Comparison of ENCODE assay signal across 38 cellular contexts in the genomic region with DNA sequence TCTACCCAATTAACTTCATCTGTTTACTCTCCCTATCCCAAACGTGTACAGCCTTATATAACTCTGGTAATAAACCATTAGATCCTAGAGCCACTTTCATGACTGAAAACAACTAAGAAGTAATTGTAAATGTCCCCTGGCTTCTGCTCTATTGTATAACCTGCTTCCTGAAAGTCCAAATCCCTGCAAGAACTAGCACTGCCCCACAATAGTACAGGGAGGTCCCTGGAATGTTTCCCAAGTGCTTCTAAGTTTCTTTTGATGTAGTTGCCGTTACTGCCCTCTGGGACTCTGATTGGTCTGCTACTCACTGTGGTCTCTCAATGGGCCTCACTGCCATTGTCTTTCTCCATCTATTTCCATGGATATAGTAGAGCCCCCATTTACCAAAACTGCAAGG.
"Had no signal": no experiment of that assay in that cellular context is flagged by ENCODE, and none has a peak within 500 bp of the region (broad histone marks: within the 10 kb centered on the region; RNA-seq: fewer than 3 reads in every experiment).

No MANE protein-coding gene starts in this region.

- H3K27ac ChIP-seq: adrenal gland, ascending aorta, body of pancreas, brain microvascular endothelial cell, breast epithelium, cardiac muscle cell had no signal

- H3K4me3 Mint-ChIP-seq: activated naive CD4-positive, alpha-beta T cell treated with anti-CD3 and anti-CD28 coated beads for 36 hours; activated naive CD4-positive, alpha-beta T cell treated with anti-CD3 and anti-CD28 coated beads, Interleukin-2, amount 10 ng/mL, durations not matched to agents 7 days and 5 days; activated naive CD4-positive, alpha-beta T cell treated with anti-CD3 and anti-CD28 coated beads, Interleukin-2, amount 50 U/mL, for 24 hours; activated naive CD8-positive, alpha-beta T cell; activated naive CD8-positive, alpha-beta T cell treated with anti-CD3 and anti-CD28 coated beads for 36 hours; activated naive CD8-positive, alpha-beta T cell treated with anti-CD3 and anti-CD28 coated beads, Interleukin-2, amount 10 ng/mL, durations not matched to agents 7 days and 5 days; activated naive CD8-positive, alpha-beta T cell treated with anti-CD3 and anti-CD28 coated beads, Interleukin-2, amount 50 U/mL, for 24 hours; activated T-cell treated with anti-CD3 and anti-CD28 coated beads, Interleukin-2, amount 50 U/mL, for 24 hours; activated T-cell treated with anti-CD3 and anti-CD28 coated beads, Interleukin-2, amount 50 U/mL, for 4 hours; activated T-cell treated with anti-CD3 and anti-CD28 coated beads, Interleukin-2, amount 50 U/mL, for 72 hours; activated T-helper 1 cell treated with anti-CD3 and anti-CD28 coated beads, Interleukin-12 subunit alpha, Interleukin-12 subunit beta, Interleukin-2, Interleukin-4 antibody, amounts not matched to agents 30 ng/mL and 10 ng/mL and 1 ng/mL, durations not matched to agents 14 hours and 24 hours and 36 hours; activated T-helper 17 cell treated with anti-CD3 and anti-CD28 coated beads, Interleukin-2, amount 50 U/mL, for 72 hours; brain; central memory CD8-positive, alpha-beta T cell had no signal

- H3K9me3 ChIP-seq: adrenal gland, ascending aorta, body of pancreas, breast epithelium had no signal

- DNase-seq: activated effector memory CD4-positive, alpha-beta T cell treated with anti-CD3 and anti-CD28 coated beads, Interleukin-2, amount 50 U/mL, for 16 hours; activated effector memory CD4-positive, alpha-beta T cell treated with Interleukin-2 at 50 U/mL for 16 hours; activated gamma-delta T cell; activated gamma-delta T cell treated with Interleukin-2 at 50 U/mL for 16 hours; activated naive CD4-positive, alpha-beta T cell; activated naive CD4-positive, alpha-beta T cell treated with anti-CD3 and anti-CD28 coated beads for 36 hours; activated naive CD4-positive, alpha-beta T cell treated with anti-CD3 and anti-CD28 coated beads, Interleukin-2, amount 10 ng/mL, durations not matched to agents 7 days and 5 days; activated naive CD4-positive, alpha-beta T cell treated with anti-CD3 and anti-CD28 coated beads, Interleukin-2, amount 50 U/mL, for 16 hours; activated naive CD4-positive, alpha-beta T cell treated with Interleukin-2 at 50 U/mL for 16 hours; activated naive CD8-positive, alpha-beta T cell treated with anti-CD3 and anti-CD28 coated beads for 36 hours; activated naive CD8-positive, alpha-beta T cell treated with anti-CD3 and anti-CD28 coated beads, Interleukin-2, amount 10 ng/mL, durations not matched to agents 7 days and 5 days; activated naive CD8-positive, alpha-beta T cell treated with anti-CD3 and anti-CD28 coated beads, Interleukin-2, amount 50 U/mL, for 24 hours; activated T-cell treated with anti-CD3 and anti-CD28 coated beads, Interleukin-2, amount 50 U/mL, for 1 hour; activated T-cell treated with anti-CD3 and anti-CD28 coated beads, Interleukin-2, amount 50 U/mL, for 24 hours; activated T-cell treated with anti-CD3 and anti-CD28 coated beads, Interleukin-2, amount 50 U/mL, for 4 hours; activated T-cell treated with anti-CD3 and anti-CD28 coated beads, Interleukin-2, amount 50 U/mL, for 48 hours; activated T-cell treated with anti-CD3 and anti-CD28 coated beads, Interleukin-2, amount 50 U/mL, for 72 hours; adrenal gland; amniotic stem cell; amygdala; anterior cingulate cortex; aorta; body of pancreas; brain microvascular endothelial cell; caudate nucleus; central memory CD4-positive, alpha-beta T cell; cerebellar nuclear complex had no signal

- H3K36me3 ChIP-seq: adrenal gland, ascending aorta, brain microvascular endothelial cell, breast epithelium, cardiac muscle cell had no signal

- H3K4me1 Mint-ChIP-seq: activated naive CD4-positive, alpha-beta T cell treated with anti-CD3 and anti-CD28 coated beads, Interleukin-2, amount 10 ng/mL, durations not matched to agents 7 days and 5 days; activated naive CD4-positive, alpha-beta T cell treated with anti-CD3 and anti-CD28 coated beads, Interleukin-2, amount 50 U/mL, for 24 hours; activated naive CD8-positive, alpha-beta T cell treated with anti-CD3 and anti-CD28 coated beads for 36 hours; activated naive CD8-positive, alpha-beta T cell treated with anti-CD3 and anti-CD28 coated beads, Interleukin-2, amount 10 ng/mL, durations not matched to agents 7 days and 5 days; activated naive CD8-positive, alpha-beta T cell treated with anti-CD3 and anti-CD28 coated beads, Interleukin-2, amount 50 U/mL, for 24 hours; activated T-helper 17 cell treated with anti-CD3 and anti-CD28 coated beads, Interleukin-2, amount 50 U/mL, for 72 hours; brain; central memory CD8-positive, alpha-beta T cell had no signal

- H3K27ac Mint-ChIP-seq: activated naive CD4-positive, alpha-beta T cell treated with anti-CD3 and anti-CD28 coated beads for 36 hours; activated naive CD4-positive, alpha-beta T cell treated with anti-CD3 and anti-CD28 coated beads, Interleukin-2, amount 10 ng/mL, durations not matched to agents 7 days and 5 days; activated naive CD4-positive, alpha-beta T cell treated with anti-CD3 and anti-CD28 coated beads, Interleukin-2, amount 50 U/mL, for 24 hours; activated naive CD4-positive, alpha-beta T cell treated with anti-CD3 and anti-CD28 coated beads, Interleukin-2, amount 50 U/mL, for 72 hours; activated naive CD8-positive, alpha-beta T cell; activated naive CD8-positive, alpha-beta T cell treated with anti-CD3 and anti-CD28 coated beads for 36 hours; activated naive CD8-positive, alpha-beta T cell treated with anti-CD3 and anti-CD28 coated beads, Interleukin-2, amount 10 ng/mL, durations not matched to agents 7 days and 5 days; activated naive CD8-positive, alpha-beta T cell treated with anti-CD3 and anti-CD28 coated beads, Interleukin-2, amount 50 U/mL, for 24 hours; activated T-cell treated with anti-CD3 and anti-CD28 coated beads, Interleukin-2, amount 50 U/mL, for 24 hours; activated T-cell treated with anti-CD3 and anti-CD28 coated beads, Interleukin-2, amount 50 U/mL, for 72 hours; activated T-helper 1 cell treated with anti-CD3 and anti-CD28 coated beads, Interleukin-12 subunit alpha, Interleukin-12 subunit beta, Interleukin-2, Interleukin-4 antibody, amounts not matched to agents 30 ng/mL and 10 ng/mL and 1 ng/mL, durations not matched to agents 14 hours and 24 hours and 36 hours; activated T-helper 17 cell treated with anti-CD3 and anti-CD28 coated beads, Interleukin-2, amount 50 U/mL, for 72 hours; activated T-helper 2 cell treated with anti-CD3 and anti-CD28 coated beads, Interferon-gamma antibody, Interleukin-2, Interleukin-4, amounts not matched to agents 10 μg/mL and 5 μg/mL and 100 μg/mL, durations not matched to agents 14 hours and 24 hours and 36 hours; brain had no signal

- H3K4me1 ChIP-seq: adrenal gland, ascending aorta, body of pancreas, breast epithelium had no signal

- H3K36me3 Mint-ChIP-seq: activated naive CD4-positive, alpha-beta T cell treated with anti-CD3 and anti-CD28 coated beads, Interleukin-2, amount 10 ng/mL, durations not matched to agents 7 days and 5 days; activated naive CD4-positive, alpha-beta T cell treated with anti-CD3 and anti-CD28 coated beads, Interleukin-2, amount 50 U/mL, for 24 hours; activated naive CD4-positive, alpha-beta T cell treated with anti-CD3 and anti-CD28 coated beads, Interleukin-2, amount 50 U/mL, for 72 hours; activated naive CD8-positive, alpha-beta T cell; activated naive CD8-positive, alpha-beta T cell treated with anti-CD3 and anti-CD28 coated beads for 36 hours; activated naive CD8-positive, alpha-beta T cell treated with anti-CD3 and anti-CD28 coated beads, Interleukin-2, amount 10 ng/mL, durations not matched to agents 7 days and 5 days; brain had no signal

- ATAC-seq: activated naive CD4-positive, alpha-beta T cell treated with anti-CD3 and anti-CD28 coated beads, Interleukin-2, amount 50 U/mL, for 72 hours; activated naive CD8-positive, alpha-beta T cell treated with anti-CD3 and anti-CD28 coated beads, Interleukin-2, amount 50 U/mL, for 24 hours; activated T-cell treated with anti-CD3 and anti-CD28 coated beads, Interleukin-2, amount 50 U/mL, for 4 hours; activated T-cell treated with anti-CD3 and anti-CD28 coated beads, Interleukin-2, amount 50 U/mL, for 72 hours; activated T-helper 17 cell treated with anti-CD3 and anti-CD28 coated beads, Interleukin-2, amount 50 U/mL, for 72 hours; body of pancreas had no signal

- H3K27me3 Mint-ChIP-seq: activated naive CD4-positive, alpha-beta T cell treated with anti-CD3 and anti-CD28 coated beads, Interleukin-2, amount 10 ng/mL, durations not matched to agents 7 days and 5 days; activated naive CD4-positive, alpha-beta T cell treated with anti-CD3 and anti-CD28 coated beads, Interleukin-2, amount 50 U/mL, for 24 hours; activated naive CD8-positive, alpha-beta T cell; activated naive CD8-positive, alpha-beta T cell treated with anti-CD3 and anti-CD28 coated beads for 36 hours; activated naive CD8-positive, alpha-beta T cell treated with anti-CD3 and anti-CD28 coated beads, Interleukin-2, amount 10 ng/mL, durations not matched to agents 7 days and 5 days; activated naive CD8-positive, alpha-beta T cell treated with anti-CD3 and anti-CD28 coated beads, Interleukin-2, amount 50 U/mL, for 24 hours; activated T-cell treated with anti-CD3 and anti-CD28 coated beads, Interleukin-2, amount 50 U/mL, for 24 hours; activated T-helper 17 cell treated with anti-CD3 and anti-CD28 coated beads, Interleukin-2, amount 50 U/mL, for 72 hours; central memory CD8-positive, alpha-beta T cell had no signal

- H3K27me3 ChIP-seq: adrenal gland, ascending aorta, body of pancreas, brain microvascular endothelial cell, breast epithelium, cardiac muscle cell had no signal

- H3K4me3 ChIP-seq: adrenal gland, ascending aorta, body of pancreas, breast epithelium, cardiac muscle cell had no signal
